Comparison of ENCODE assay signal across 12 cellular contexts in the genomic region with DNA sequence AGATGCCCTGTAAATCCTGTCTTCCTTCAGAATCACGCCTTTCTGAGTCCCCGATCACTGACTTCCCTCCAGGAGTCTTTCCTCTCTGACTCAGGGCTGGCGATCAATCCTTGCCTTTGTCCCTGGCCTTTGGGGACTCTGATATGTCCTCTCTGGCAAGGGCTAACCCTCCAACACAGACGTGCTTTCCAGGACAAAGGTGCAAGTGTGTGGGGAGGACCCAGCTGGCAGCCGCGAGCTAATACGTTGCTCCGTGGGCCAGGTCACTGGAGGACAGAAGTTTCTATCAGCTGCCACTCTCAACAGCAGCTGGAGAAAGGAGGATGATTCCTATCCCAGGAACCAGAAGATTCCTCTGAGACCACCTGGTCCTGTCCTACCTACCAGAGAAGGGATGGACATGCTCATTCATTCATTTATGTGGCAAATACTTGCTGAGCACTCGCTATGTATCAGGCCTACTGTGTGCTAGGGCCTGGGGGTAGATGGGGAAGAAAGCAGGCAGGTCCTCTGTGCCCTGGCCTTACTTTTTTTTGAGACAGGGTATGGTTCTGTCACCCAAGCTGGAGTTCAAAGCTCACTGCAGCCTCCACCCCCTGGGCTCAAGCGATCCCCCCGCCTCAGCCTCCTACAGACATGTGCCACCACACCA.
"Had no signal": no experiment of that assay in that cellular context is flagged by ENCODE, and none has a peak within 500 bp of the region (broad histone marks: within the 10 kb centered on the region; RNA-seq: fewer than 3 reads in every experiment).

No MANE protein-coding gene starts in this region.

- H3K9me3 ChIP-seq: colonic mucosa, lower lobe of right lung, mucosa of descending colon, thoracic aorta had no signal

- H3K36me3 ChIP-seq: colonic mucosa, lower lobe of right lung, thoracic aorta had no signal

- DNase-seq: activated naive CD4-positive, alpha-beta T cell treated with anti-CD3 and anti-CD28 coated beads, Interleukin-2, amount 50 U/mL, for 16 hours; caudate nucleus; colonic mucosa; effector CD4-positive, alpha-beta T cell; kidney; lower lobe of right lung; mucosa of descending colon; natural killer cell; stimulated activated CD4-positive, alpha-beta T cell treated with anti-CD3 and anti-CD28 coated beads, Interleukin-4, amount 100 ng/mL, for 4 hours; stimulated activated naive CD8-positive, alpha-beta T cell treated with anti-CD3 and anti-CD28 coated beads, Interleukin-15, amount 100 ng/mL, for 72 hours had no signal

- H3K27me3 ChIP-seq: colonic mucosa had no signal

- H3K27ac ChIP-seq: colonic mucosa, lower lobe of right lung, thoracic aorta had no signal

- ATAC-seq: activated CD4-positive, CD25-positive, alpha-beta regulatory T cell treated with anti-CD3 and anti-CD28 coated beads, Interleukin-2, amount 50 U/mL, for 24 hours; lower lobe of right lung; mucosa of descending colon; natural killer cell; stimulated activated naive CD8-positive, alpha-beta T cell treated with anti-CD3 and anti-CD28 coated beads, Interleukin-15, amount 100 ng/mL, for 72 hours had no signal

- H3K4me3 ChIP-seq: colonic mucosa, lower lobe of right lung, mucosa of descending colon, thoracic aorta had no signal

- H3K4me1 ChIP-seq: lower lobe of right lung had no signal
